In the genomic region with DNA sequence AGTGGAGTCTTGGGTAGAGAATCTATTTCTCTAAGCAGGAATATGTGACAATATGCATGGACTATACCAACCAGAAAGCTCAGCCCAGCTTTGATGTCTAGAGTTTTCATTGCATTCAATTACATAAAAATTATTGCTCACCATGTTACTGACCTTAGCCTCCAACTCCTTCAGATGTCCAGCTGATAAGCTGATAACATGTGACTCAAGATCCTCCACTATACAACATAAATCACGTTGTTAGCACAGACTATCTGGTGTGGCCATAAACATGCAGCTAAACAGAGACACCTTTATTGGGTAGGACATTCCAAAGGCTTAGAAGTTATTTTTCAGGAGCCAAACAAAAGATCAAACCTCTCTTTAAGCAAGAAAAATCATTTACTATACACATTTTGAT, we compare ENCODE assay signal across 31 cellular contexts.
"Had no signal": no experiment of that assay in that cellular context is flagged by ENCODE, and none has a peak within 500 bp of the region (broad histone marks: within the 10 kb centered on the region; RNA-seq: fewer than 3 reads in every experiment).

No MANE protein-coding gene starts in this region.

- H3K9me3 ChIP-seq: body of pancreas, esophagus muscularis mucosa, gastrocnemius medialis, heart left ventricle had no signal

- DNase-seq: activated CD4-positive, alpha-beta T cell treated with anti-CD3 and anti-CD28 coated beads for 48 hours; activated CD4-positive, alpha-beta T cell treated with anti-CD3 and anti-CD28 coated beads, Interleukin-2, amount 50 U/mL, for 1 hour; activated CD4-positive, alpha-beta T cell treated with anti-CD3 and anti-CD28 coated beads, Interleukin-2, amount 50 U/mL, for 48 hours; activated CD4-positive, CD25-positive, alpha-beta regulatory T cell; activated CD8-positive, alpha-beta memory T cell treated with anti-CD3 and anti-CD28 coated beads for 24 hours; activated CD8-positive, alpha-beta T cell treated with anti-CD3 and anti-CD28 coated beads for 36 hours; activated effector memory CD4-positive, alpha-beta T cell treated with Interleukin-2 at 50 U/mL for 16 hours; activated gamma-delta T cell treated with Interleukin-2 at 50 U/mL for 16 hours; activated naive CD4-positive, alpha-beta T cell treated with anti-CD3 and anti-CD28 coated beads, Interleukin-2, amount 50 U/mL, for 16 hours; activated naive CD4-positive, alpha-beta T cell treated with Interleukin-2 at 50 U/mL for 16 hours; activated T-cell treated with anti-CD3 and anti-CD28 coated beads, Interleukin-2, amount 50 U/mL, for 4 hours; amygdala; aorta; body of pancreas; caudate nucleus; cortex of kidney; dermis blood vessel endothelial cell; effector CD4-positive, alpha-beta T cell; effector memory CD8-positive, alpha-beta T cell; erythroblast; gastrocnemius medialis; glutamatergic neuron; heart left ventricle; T-helper 17 cell; T1000 had no signal

- H3K36me3 Mint-ChIP-seq: activated naive CD8-positive, alpha-beta T cell had no signal

- H3K27me3 Mint-ChIP-seq: activated CD8-positive, alpha-beta T cell treated with anti-CD3 and anti-CD28 coated beads for 36 hours; activated naive CD8-positive, alpha-beta T cell; activated T-helper 17 cell treated with anti-CD3 and anti-CD28 coated beads, Interleukin-2, amount 50 U/mL, for 72 hours; effector memory CD8-positive, alpha-beta T cell; T-helper 17 cell had no signal

- FAIRE-seq: colon had no signal

- H3K4me3 Mint-ChIP-seq: activated CD8-positive, alpha-beta T cell treated with anti-CD3 and anti-CD28 coated beads for 36 hours; activated naive CD8-positive, alpha-beta T cell; activated T-cell treated with anti-CD3 and anti-CD28 coated beads, Interleukin-2, amount 50 U/mL, for 4 hours; activated T-helper 17 cell treated with anti-CD3 and anti-CD28 coated beads, Interleukin-2, amount 50 U/mL, for 72 hours; effector memory CD8-positive, alpha-beta T cell; T-helper 17 cell; T-helper 2 cell treated with Interferon-gamma antibody and Interleukin-4, amounts not matched to agents 5 μg/mL and 100 μg/mL, for 36 hours had no signal

- H3K27me3 ChIP-seq: body of pancreas, esophagus muscularis mucosa, foreskin keratinocyte, gastrocnemius medialis, heart left ventricle had no signal

- H3K4me1 ChIP-seq: body of pancreas, esophagus muscularis mucosa, gastrocnemius medialis, heart left ventricle had no signal

- H3K27ac Mint-ChIP-seq: activated CD8-positive, alpha-beta T cell treated with anti-CD3 and anti-CD28 coated beads for 36 hours; activated naive CD8-positive, alpha-beta T cell; activated T-helper 17 cell treated with anti-CD3 and anti-CD28 coated beads, Interleukin-2, amount 50 U/mL, for 72 hours; effector memory CD8-positive, alpha-beta T cell; T-helper 17 cell; T-helper 2 cell treated with Interferon-gamma antibody and Interleukin-4, amounts not matched to agents 5 μg/mL and 100 μg/mL, for 36 hours had no signal

- H3K27ac ChIP-seq: body of pancreas, esophagus muscularis mucosa, foreskin keratinocyte, gastrocnemius medialis, heart left ventricle had no signal

- H3K4me1 Mint-ChIP-seq: activated T-helper 17 cell treated with anti-CD3 and anti-CD28 coated beads, Interleukin-2, amount 50 U/mL, for 72 hours; T-helper 17 cell had no signal

- H3K9me3 Mint-ChIP-seq: activated CD8-positive, alpha-beta T cell treated with anti-CD3 and anti-CD28 coated beads for 36 hours; T-helper 2 cell treated with Interferon-gamma antibody and Interleukin-4, amounts not matched to agents 5 μg/mL and 100 μg/mL, for 36 hours had no signal
